Comparison of ENCODE assay signal across 15 cellular contexts in genomic region chr13:105213512-105213911, GRCh38.
"Had no signal": no experiment of that assay in that cellular context is flagged by ENCODE, and none has a peak within 500 bp of the region (broad histone marks: within the 10 kb centered on the region; RNA-seq: fewer than 3 reads in every experiment).

No MANE protein-coding gene starts in this region.

- H3K9me3 ChIP-seq: pancreas, suprapubic skin had no signal

- H3K4me1 ChIP-seq: pancreas, suprapubic skin had no signal

- ATAC-seq: pancreas; stimulated activated naive CD8-positive, alpha-beta T cell treated with anti-CD3 and anti-CD28 coated beads, Interleukin-15, Interleukin-2, amounts not matched to agents 100 U/mL and 50 U/mL, for 24 hours; T-helper 17 cell had no signal

- H3K4me3 Mint-ChIP-seq: activated naive CD8-positive, alpha-beta T cell treated with anti-CD3 and anti-CD28 coated beads for 36 hours; activated T-cell treated with anti-CD3 and anti-CD28 coated beads, Interleukin-2, amount 50 U/mL, for 24 hours; T-helper 17 cell; type B pancreatic cell had no signal

- H3K27me3 Mint-ChIP-seq: type B pancreatic cell had no signal

- H3K9me3 Mint-ChIP-seq: activated naive CD8-positive, alpha-beta T cell treated with anti-CD3 and anti-CD28 coated beads for 36 hours; activated T-cell treated with anti-CD3 and anti-CD28 coated beads, Interleukin-2, amount 50 U/mL, for 24 hours; type B pancreatic cell had no signal

- DNase-seq: activated CD4-positive, alpha-beta T cell treated with anti-CD3 and anti-CD28 coated beads, Interleukin-2, amount 50 U/mL, for 1 hour; activated CD4-positive, CD25-positive, alpha-beta regulatory T cell; activated gamma-delta T cell treated with Interleukin-2 at 50 U/mL for 16 hours; activated naive CD8-positive, alpha-beta T cell treated with anti-CD3 and anti-CD28 coated beads for 36 hours; activated T-cell treated with anti-CD3 and anti-CD28 coated beads, Interleukin-2, amount 50 U/mL, for 24 hours; anterior cingulate cortex; midbrain; pancreas; stimulated activated CD4-positive, alpha-beta T cell treated with anti-CD3 and anti-CD28 coated beads, Interleukin-4, amount 100 ng/mL, for 1 hour; stimulated activated CD8-positive, alpha-beta memory T cell treated with anti-CD3 and anti-CD28 coated beads, Interleukin-4, amount 100 ng/mL, for 48 hours; stimulated activated naive CD8-positive, alpha-beta T cell treated with anti-CD3 and anti-CD28 coated beads, Interleukin-15, Interleukin-2, amounts not matched to agents 100 U/mL and 50 U/mL, for 24 hours; T-helper 17 cell had no signal

- H3K4me1 Mint-ChIP-seq: activated naive CD8-positive, alpha-beta T cell treated with anti-CD3 and anti-CD28 coated beads for 36 hours; T-helper 17 cell had no signal

- H3K27ac Mint-ChIP-seq: activated naive CD8-positive, alpha-beta T cell treated with anti-CD3 and anti-CD28 coated beads for 36 hours; activated T-cell treated with anti-CD3 and anti-CD28 coated beads, Interleukin-2, amount 50 U/mL, for 24 hours; T-helper 17 cell; type B pancreatic cell had no signal

- H3K27me3 ChIP-seq: cardiac muscle cell, pancreas, suprapubic skin had no signal

- H3K36me3 ChIP-seq: cardiac muscle cell, pancreas, suprapubic skin had no signal

- H3K4me3 ChIP-seq: cardiac muscle cell, pancreas, suprapubic skin had no signal

- H3K36me3 Mint-ChIP-seq: activated naive CD8-positive, alpha-beta T cell treated with anti-CD3 and anti-CD28 coated beads for 36 hours; type B pancreatic cell had no signal

- H3K27ac ChIP-seq: cardiac muscle cell, pancreas, suprapubic skin had no signal
